ENCODE assay signal across 9 cellular contexts in genomic region chr9:113519401-113520108, GRCh38. TPM values are rescaled to one million over a fixed set of nuclear protein-coding genes. Genes with fewer than 3 reads are reported as not detected.
DNase-seq lines count a peak whose midpoint lies in the region; ATAC-seq lines count a peak whose summit lies in the region.
"Had no signal": no experiment of that assay in that cellular context is flagged by ENCODE, and none has a peak within 500 bp of the region (broad histone marks: within the 10 kb centered on the region; RNA-seq: fewer than 3 reads in every experiment).

No MANE protein-coding gene starts in this region.

- no peak for DNase-seq in activated T-cell treated with anti-CD3 and anti-CD28 coated beads, Interleukin-2, amount 50 U/mL, for 72 hours
- no peak for DNase-seq in activated T-cell treated with anti-CD3 and anti-CD28 coated beads, Interleukin-2, amount 50 U/mL, for 48 hours
- no peak for DNase-seq in activated CD8-positive, alpha-beta T cell treated with anti-CD3 and anti-CD28 coated beads, Interleukin-2, amount 10 ng/mL, durations not matched to agents 7 days and 5 days
- DNase-seq in glomerular visceral epithelial cell (ENCODE audit: extremely low spot score): peak; percentile 93
- DNase-seq in stromal cell of bone marrow (ENCODE audit: low read depth): peak; percentile 76
- DNase-seq in occipital lobe (lab: John Stamatoyannopoulos, UW): no peak
- DNase-seq: NCI-H2227 treated with DMSO at 0.1 percent for 48 hours had no signal

- H3K27ac Mint-ChIP-seq in activated T-cell treated with anti-CD3 and anti-CD28 coated beads, Interleukin-2, amount 50 U/mL, for 72 hours: peak overlapping the region; percentile 78
- peak overlapping the region; percentile 90 for H3K27ac Mint-ChIP-seq in activated CD8-positive, alpha-beta T cell treated with anti-CD3 and anti-CD28 coated beads, Interleukin-2, amount 10 ng/mL, durations not matched to agents 7 days and 5 days

- POLR2A ChIA-PET in activated CD8-positive, alpha-beta T cell treated with anti-CD3 and anti-CD28 coated beads, Interleukin-2, amount 10 ng/mL, durations not matched to agents 7 days and 5 days (lab: Charles Lee): interaction anchor here (4.3 kb wide), 1 partner anchor 61 kb away, joined by 49 read pairs; no protein-coding TSS in a partner anchor

- peaks cover 95% of the 10 kb centered on the region for H3K4me1 Mint-ChIP-seq in activated T-cell treated with anti-CD3 and anti-CD28 coated beads, Interleukin-2, amount 50 U/mL, for 72 hours (ENCODE audit: low read depth)
- H3K4me1 Mint-ChIP-seq in activated CD8-positive, alpha-beta T cell treated with anti-CD3 and anti-CD28 coated beads, Interleukin-2, amount 10 ng/mL, durations not matched to agents 7 days and 5 days (ENCODE audit: low read depth): peaks cover 87% of the 10 kb centered on the region

- no peaks in the 10 kb centered on the region for H3K27me3 Mint-ChIP-seq in activated T-cell treated with anti-CD3 and anti-CD28 coated beads, Interleukin-2, amount 50 U/mL, for 72 hours (ENCODE audit: low read depth)
- H3K27me3 Mint-ChIP-seq in activated CD8-positive, alpha-beta T cell treated with anti-CD3 and anti-CD28 coated beads, Interleukin-2, amount 10 ng/mL, durations not matched to agents 7 days and 5 days (ENCODE audit: low read depth): no peaks in the 10 kb centered on the region

- H3K4me3 Mint-ChIP-seq in activated T-cell treated with anti-CD3 and anti-CD28 coated beads, Interleukin-2, amount 50 U/mL, for 72 hours: peak overlapping the region; percentile 89 to 93
- peak overlapping the region; percentile 95 for H3K4me3 Mint-ChIP-seq in activated CD8-positive, alpha-beta T cell treated with anti-CD3 and anti-CD28 coated beads, Interleukin-2, amount 10 ng/mL, durations not matched to agents 7 days and 5 days

- CTCF ChIA-PET in activated CD8-positive, alpha-beta T cell treated with anti-CD3 and anti-CD28 coated beads, Interleukin-2, amount 10 ng/mL, durations not matched to agents 7 days and 5 days (lab: Charles Lee): interaction anchor here (1.0 to 13.6 kb wide), 7 partner anchors 12 to 138 kb away, joined by 3 to 154 read pairs (median 5); no protein-coding TSS in a partner anchor

- no peaks in the 10 kb centered on the region for H3K9me3 Mint-ChIP-seq in activated T-cell treated with anti-CD3 and anti-CD28 coated beads, Interleukin-2, amount 50 U/mL, for 72 hours
- no peaks in the 10 kb centered on the region for H3K9me3 Mint-ChIP-seq in activated CD8-positive, alpha-beta T cell treated with anti-CD3 and anti-CD28 coated beads, Interleukin-2, amount 10 ng/mL, durations not matched to agents 7 days and 5 days (ENCODE audit: insufficient read depth)

- no peak for ATAC-seq in activated T-cell treated with anti-CD3 and anti-CD28 coated beads, Interleukin-2, amount 50 U/mL, for 72 hours (replicated peaks in 1 of 2)
- no peak for ATAC-seq in activated CD8-positive, alpha-beta T cell treated with anti-CD3 and anti-CD28 coated beads, Interleukin-2, amount 10 ng/mL, durations not matched to agents 7 days and 5 days
- ATAC-seq in HG03108 (IDR thresholded peaks at IDR 0.05; ENCODE audit: unreplicated experiment): no peak
- ATAC-seq in GM21515 (IDR thresholded peaks at IDR 0.05; ENCODE audit: unreplicated experiment): no peak

- peaks cover 0 to 4% of the 10 kb centered on the region in 2 donors for H3K36me3 Mint-ChIP-seq in activated T-cell treated with anti-CD3 and anti-CD28 coated beads, Interleukin-2, amount 50 U/mL, for 72 hours (ENCODE audit: insufficient read depth in 2 of 2)
- peaks cover 60% of the 10 kb centered on the region for H3K36me3 Mint-ChIP-seq in activated CD8-positive, alpha-beta T cell treated with anti-CD3 and anti-CD28 coated beads, Interleukin-2, amount 10 ng/mL, durations not matched to agents 7 days and 5 days (ENCODE audit: low read depth)

RNA-seq across cellular contexts. Expression of gene RGS3, which starts 56.0 kb away (rescaled TPM):
- 10 to 100 TPM; 36.5 to 48.2 TPM for total RNA-seq in activated T-cell treated with anti-CD3 and anti-CD28 coated beads, Interleukin-2, amount 50 U/mL, for 72 hours
- 10 to 100 TPM; 68.9 to 77.2 TPM for total RNA-seq in activated CD8-positive, alpha-beta T cell treated with anti-CD3 and anti-CD28 coated beads, Interleukin-2, amount 10 ng/mL, durations not matched to agents 7 days and 5 days
- 12.8 TPM for total RNA-seq in occipital lobe

Comparison
In these comparisons a context has a peak if more than half of its experiments do, and no peak if none do; other contexts are left out.
1. DNase-seq: peak in glomerular visceral epithelial cell (single experiment) and stromal cell of bone marrow (single experiment); none in activated T-cell treated with anti-CD3 and anti-CD28 coated beads, Interleukin-2, amount 50 U/mL, for 72 hours (0 of 2), activated T-cell treated with anti-CD3 and anti-CD28 coated beads, Interleukin-2, amount 50 U/mL, for 48 hours (0 of 2), activated CD8-positive, alpha-beta T cell treated with anti-CD3 and anti-CD28 coated beads, Interleukin-2, amount 10 ng/mL, durations not matched to agents 7 days and 5 days (single experiment) and occipital lobe (single experiment).